22 cellular contexts compared by ENCODE assay signal in the genomic region with DNA sequence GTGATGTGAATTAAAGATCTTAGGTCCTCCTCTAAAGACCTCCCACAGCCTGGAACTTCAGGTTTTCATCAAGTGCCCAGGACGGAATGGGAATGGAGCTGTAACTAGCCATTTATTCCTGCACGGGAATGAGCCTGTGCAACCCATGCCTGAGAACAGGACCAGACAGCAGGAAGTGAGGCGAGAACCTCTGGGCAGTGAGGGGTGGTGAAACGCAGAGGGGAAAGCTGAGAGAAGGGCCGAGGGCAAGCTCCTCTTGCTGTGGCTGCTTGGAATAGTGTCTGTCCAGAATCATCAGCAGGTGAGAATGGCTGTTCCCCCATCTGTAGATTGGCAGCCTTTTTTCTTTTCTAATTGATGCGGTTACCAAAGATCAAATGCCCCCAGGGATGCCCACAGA.
"Had no signal": no experiment of that assay in that cellular context is flagged by ENCODE, and none has a peak within 500 bp of the region (broad histone marks: within the 10 kb centered on the region; RNA-seq: fewer than 3 reads in every experiment).

No MANE protein-coding gene starts in this region.

- DNase-seq: effector CD4-positive, alpha-beta T cell; endodermal cell; glutamatergic neuron; islet precursor cell; left ventricle myocardium inferior; lower lobe of right lung; natural killer cell; occipital lobe; stimulated activated CD4-positive, alpha-beta T cell treated with anti-CD3 and anti-CD28 coated beads, Interleukin-12 subunit alpha, Interleukin-12 subunit beta, amount 100 ng/mL, for 4 hours; stimulated activated naive CD8-positive, alpha-beta T cell treated with anti-CD3 and anti-CD28 coated beads, Interleukin-15, Interleukin-2, amounts not matched to agents 100 U/mL and 50 U/mL, for 24 hours; tibial artery; upper lobe of left lung had no signal

- H3K9me3 Mint-ChIP-seq: endodermal cell, mesothelial cell of epicardium, natural killer cell, neural progenitor cell had no signal

- H3K27me3 ChIP-seq: esophagus muscularis mucosa, gastroesophageal sphincter, tibial artery, upper lobe of left lung, vagina had no signal

- H3K36me3 Mint-ChIP-seq: mesothelial cell of epicardium, natural killer cell, neural progenitor cell had no signal

- ATAC-seq: gastroesophageal sphincter; lower lobe of right lung; natural killer cell; sciatic nerve; stimulated activated naive CD8-positive, alpha-beta T cell treated with anti-CD3 and anti-CD28 coated beads, Interleukin-15, Interleukin-2, amounts not matched to agents 100 U/mL and 50 U/mL, for 24 hours had no signal

- H3K27ac ChIP-seq: coronary artery, esophagus muscularis mucosa, gastroesophageal sphincter, left ventricle myocardium inferior, lower lobe of right lung, neural progenitor cell, parathyroid adenoma, skin epidermis, tibial artery, upper lobe of left lung, vagina had no signal

- H3K4me3 ChIP-seq: coronary artery, esophagus muscularis mucosa, gastroesophageal sphincter, left ventricle myocardium inferior, lower lobe of right lung, neural progenitor cell, skin epidermis, tibial artery, upper lobe of left lung, vagina had no signal

- H3K4me3 Mint-ChIP-seq: endodermal cell, memory B cell, mesothelial cell of epicardium, natural killer cell, neural progenitor cell had no signal

- H2AFZ ChIP-seq: neural progenitor cell, parathyroid adenoma had no signal

- H3K27ac Mint-ChIP-seq: endodermal cell, memory B cell, mesothelial cell of epicardium, neural progenitor cell had no signal

- H3K36me3 ChIP-seq: esophagus muscularis mucosa, gastroesophageal sphincter, left ventricle myocardium inferior, lower lobe of right lung, neural progenitor cell, tibial artery, upper lobe of left lung, vagina had no signal

- H3K9ac ChIP-seq: neural progenitor cell, parathyroid adenoma had no signal

- H3K4me2 ChIP-seq: neural progenitor cell had no signal

- H3K9me3 ChIP-seq: esophagus muscularis mucosa, gastroesophageal sphincter, left ventricle myocardium inferior, lower lobe of right lung, tibial artery, upper lobe of left lung, vagina had no signal
